ENCODE assay signal across 20 cellular contexts in the genomic region with DNA sequence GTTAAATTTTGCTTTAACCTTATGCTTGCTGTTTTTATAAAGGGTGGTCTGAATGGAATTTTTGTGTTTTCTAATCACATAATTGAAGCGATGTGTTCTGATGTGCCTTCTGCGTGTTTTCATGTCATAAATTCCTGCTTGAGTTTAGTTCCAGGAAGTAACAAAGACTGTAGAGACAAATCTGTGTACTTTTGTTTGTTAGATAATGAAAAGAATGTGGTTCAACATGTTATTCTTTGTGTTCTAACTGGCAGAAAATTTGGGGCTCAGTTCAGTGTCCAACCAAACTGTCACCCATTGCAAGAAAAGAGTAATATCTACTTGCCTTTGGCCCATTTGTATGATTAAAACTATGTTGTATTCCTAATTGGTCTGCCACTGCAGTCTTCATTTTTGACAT.
A peak's percentile ranks its signal among the peaks of the same experiment; 100 is the strongest.
DNase-seq lines count a peak whose midpoint lies in the region; ATAC-seq, FAIRE-seq and TF ChIP-seq lines count a peak whose summit lies in the region.
"Had no signal": no experiment of that assay in that cellular context is flagged by ENCODE, and none has a peak within 500 bp of the region (broad histone marks: within the 10 kb centered on the region; RNA-seq: fewer than 3 reads in every experiment).

No MANE protein-coding gene starts in this region.

- H3K4me3 Mint-ChIP-seq in central memory CD8-positive, alpha-beta T cell: peak overlapping the region; percentile 45
- H3K4me3 Mint-ChIP-seq in natural killer cell treated with Interleukin-12 subunit alpha and Interleukin-12 subunit beta and Interleukin-15 and Interleukin-18, amount 100 ng/mL, for 72 hours: peak overlapping the region; percentile 71

- H3K27me3 Mint-ChIP-seq in central memory CD8-positive, alpha-beta T cell: no peaks in the 10 kb centered on the region
- H3K27me3 Mint-ChIP-seq in natural killer cell treated with Interleukin-12 subunit alpha and Interleukin-12 subunit beta and Interleukin-15 and Interleukin-18, amount 100 ng/mL, for 72 hours: peaks cover 0 to 5% of the 10 kb centered on the region in 2 donors

- H3K27me3 ChIP-seq in liver (ENCODE audit: control insufficient read depth in 4 of 4, insufficient read depth in 4 of 4, low read length in 3 of 4): no peaks in the 10 kb centered on the region
- no peaks in the 10 kb centered on the region for H3K27me3 ChIP-seq in right lobe of liver
- H3K27me3 ChIP-seq: tibial artery had no signal

- H3K36me3 ChIP-seq in liver (ENCODE audit: control insufficient read depth in 4 of 4, insufficient read depth in 3 of 4, low read depth in 1 of 4, low read length in 3 of 4): no peaks in the 10 kb centered on the region
- no peaks in the 10 kb centered on the region for H3K36me3 ChIP-seq in right lobe of liver
- H3K36me3 ChIP-seq: tibial artery had no signal

- POLR2A ChIA-PET in RWPE1 (lab: Yijun Ruan, JAX; ENCODE audit: low non-redundant PET): no interaction called here

- ATAC-seq in right lobe of liver (no peak), HG03108 (IDR thresholded peaks at IDR 0.05; ENCODE audit: unreplicated experiment) (no peak)
- no peak for ATAC-seq in central memory CD8-positive, alpha-beta T cell (replicated peaks; ENCODE audit: extremely low read depth, poor library complexity, severe bottlenecking)
- ATAC-seq in natural killer cell treated with Interleukin-12 subunit alpha and Interleukin-12 subunit beta and Interleukin-15 and Interleukin-18, amount 100 ng/mL, for 72 hours: no peak

- no peak for FAIRE-seq in H54 (lab: Jason Lieb, UNC)
- FAIRE-seq: endometrium had no signal

- peak overlapping the region; percentile 42 for H3K27ac Mint-ChIP-seq in central memory CD8-positive, alpha-beta T cell (ENCODE audit: low read depth)
- peak overlapping the region; percentile 57 to 60 for H3K27ac Mint-ChIP-seq in natural killer cell treated with Interleukin-12 subunit alpha and Interleukin-12 subunit beta and Interleukin-15 and Interleukin-18, amount 100 ng/mL, for 72 hours

- intact Hi-C loops in right lobe of liver (cut with DNase I): no loop called here

- no peak for TF ChIP-seq RAD21 in liver (IDR thresholded peaks at IDR 0.05)

- no peak overlapping the region for H3K27ac ChIP-seq in liver (ENCODE audit: low read depth in 1 of 2, low read length in 2 of 2)
- no peak overlapping the region for H3K27ac ChIP-seq in right lobe of liver
- H3K27ac ChIP-seq in RWPE1: no peak overlapping the region
- H3K27ac ChIP-seq: tibial artery had no signal

- H3K4me3 ChIP-seq in liver (ENCODE audit: low read depth in 1 of 3, low read length in 3 of 3) (no peak overlapping the region), right lobe of liver (no peak overlapping the region)
- H3K4me3 ChIP-seq: tibial artery had no signal

- no peak for DNase-seq in right lobe of liver
- no peak for DNase-seq in central memory CD8-positive, alpha-beta T cell (ENCODE audit: low spot score in 2 of 2)
- no peak for DNase-seq in natural killer cell treated with Interleukin-12 subunit alpha and Interleukin-12 subunit beta and Interleukin-15 and Interleukin-18, amount 100 ng/mL, for 72 hours (ENCODE audit: low spot score)
- no peak for DNase-seq in amniotic stem cell (lab: John Stamatoyannopoulos, UW)
- no peak for DNase-seq in RWPE1 (ENCODE audit: low spot score)
- DNase-seq in H54 (ENCODE audit: insufficient read length, low spot score): no peak
- DNase-seq: activated CD4-positive, alpha-beta T cell treated with anti-CD3 and anti-CD28 coated beads, Interleukin-2, amount 50 U/mL, for 1 hour; activated naive CD4-positive, alpha-beta T cell treated with anti-CD3 and anti-CD28 coated beads, Interleukin-2, amount 50 U/mL, for 16 hours; AML-193; NCI-H1092 treated with DMSO at 0.1 percent for 48 hours; NCI-H2029; NCI-H526 treated with DMSO at 0.1 percent for 48 hours; RPMI8226; stimulated activated CD4-positive, alpha-beta T cell treated with anti-CD3 and anti-CD28 coated beads, Interleukin-12 subunit alpha, Interleukin-12 subunit beta, amount 100 ng/mL, for 4 hours; stimulated activated CD4-positive, alpha-beta T cell treated with anti-CD3 and anti-CD28 coated beads, Interleukin-4, amount 100 ng/mL, for 4 hours; stimulated activated naive CD8-positive, alpha-beta T cell treated with anti-CD3 and anti-CD28 coated beads, Interleukin-15, Interleukin-2, amounts not matched to agents 100 U/mL and 50 U/mL, for 24 hours; tibial artery had no signal

- no peaks in the 10 kb centered on the region for H3K4me1 ChIP-seq in liver (ENCODE audit: control insufficient read depth in 4 of 4, insufficient read depth in 4 of 4, low read length in 3 of 4)
- no peaks in the 10 kb centered on the region for H3K4me1 ChIP-seq in right lobe of liver
- H3K4me1 ChIP-seq: tibial artery had no signal

- TF ChIP-seq POLR2A in right lobe of liver (IDR thresholded peaks at IDR 0.05): no peak
- TF ChIP-seq POLR2A in H54 (IDR thresholded peaks at IDR 0.05; ENCODE audit: low read depth, low read length): no peak

- H3K9me3 ChIP-seq in liver (ENCODE audit: control insufficient read depth in 4 of 4, low read length in 3 of 4) (peaks cover 0 to 1% (median 0%) of the 10 kb centered on the region in 4 donors), right lobe of liver (no peaks in the 10 kb centered on the region)
- H3K9me3 ChIP-seq: tibial artery had no signal

- WGBS in liver: 81% methylated on average over 2 of the region's 2 CpGs
- WGBS in right lobe of liver (ENCODE audit: insufficient coverage, low coverage, low lambda C conversion rate, missing lambda C conversion rate): 61% methylated on average over 2 of the region's 2 CpGs

- H3K9ac ChIP-seq in liver (ENCODE audit: low read depth in 1 of 2, low read length in 2 of 2): no peak overlapping the region

- H3K36me3 Mint-ChIP-seq in central memory CD8-positive, alpha-beta T cell (ENCODE audit: insufficient read depth): no peaks in the 10 kb centered on the region
- H3K36me3 Mint-ChIP-seq in natural killer cell treated with Interleukin-12 subunit alpha and Interleukin-12 subunit beta and Interleukin-15 and Interleukin-18, amount 100 ng/mL, for 72 hours: peaks cover 5% of the 10 kb centered on the region

- CTCF ChIA-PET in RWPE1 (lab: Yijun Ruan, JAX): no interaction called here

- H3K9me3 Mint-ChIP-seq in central memory CD8-positive, alpha-beta T cell: peaks cover 6% of the 10 kb centered on the region
- H3K9me3 Mint-ChIP-seq in natural killer cell treated with Interleukin-12 subunit alpha and Interleukin-12 subunit beta and Interleukin-15 and Interleukin-18, amount 100 ng/mL, for 72 hours: peaks cover 2% of the 10 kb centered on the region

- no peak for TF ChIP-seq CTCF in liver (IDR thresholded peaks at IDR 0.05; ENCODE audit: low read depth, low read length, missing input control)
- TF ChIP-seq CTCF in right lobe of liver (IDR thresholded peaks at IDR 0.05): no peak
- no peak for TF ChIP-seq CTCF in RWPE1 (conservative IDR thresholded peaks at IDR 0.05; ENCODE audit: low read depth)

- peaks cover 10% of the 10 kb centered on the region for H3K4me1 Mint-ChIP-seq in central memory CD8-positive, alpha-beta T cell
- H3K4me1 Mint-ChIP-seq in natural killer cell treated with Interleukin-12 subunit alpha and Interleukin-12 subunit beta and Interleukin-15 and Interleukin-18, amount 100 ng/mL, for 72 hours (ENCODE audit: low read depth in 2 of 2): peaks cover 13 to 23% of the 10 kb centered on the region in 2 donors

TF ChIP-seq in liver, 16 proteins besides CTCF, POLR2A, EP300 and RAD21:
- peak; percentile 9 for TF ChIP-seq SP1 (IDR thresholded peaks at IDR 0.05)
- TF ChIP-seq HNF4A (conservative IDR thresholded peaks at IDR 0.05): no peak
